23 cellular contexts compared by ENCODE assay signal in genomic region chr20:19407731-19408130, GRCh38.
DNase-seq lines count a peak whose midpoint lies in the region; ATAC-seq and TF ChIP-seq lines count a peak whose summit lies in the region.
"Had no signal": no experiment of that assay in that cellular context is flagged by ENCODE, and none has a peak within 500 bp of the region (broad histone marks: within the 10 kb centered on the region; RNA-seq: fewer than 3 reads in every experiment).

No MANE protein-coding gene starts in this region.

- peak overlapping the region; percentile 72 for H3K27ac Mint-ChIP-seq in Caco-2 (ENCODE audit: unreplicated experiment)
- H3K27ac Mint-ChIP-seq: activated CD4-positive, alpha-beta T cell treated with anti-CD3 and anti-CD28 coated beads, Interleukin-2, amount 10 ng/mL, durations not matched to agents 7 days and 5 days; activated CD8-positive, alpha-beta memory T cell treated with anti-CD3 and anti-CD28 coated beads, Interleukin-2, amount 10 ng/mL, durations not matched to agents 7 days and 5 days; activated naive CD8-positive, alpha-beta T cell; activated T-helper 1 cell treated with anti-CD3 and anti-CD28 coated beads, Interleukin-12 subunit alpha, Interleukin-12 subunit beta, Interleukin-2, Interleukin-4 antibody, amounts not matched to agents 30 ng/mL and 10 ng/mL and 1 ng/mL, durations not matched to agents 14 hours and 24 hours and 36 hours; CD4-positive, alpha-beta T cell; natural killer cell treated with Interleukin-12 subunit alpha and Interleukin-12 subunit beta and Interleukin-15 and Interleukin-18, amount 100 ng/mL, for 72 hours; T-helper 17 cell had no signal

- H3K79me1 ChIP-seq in trophoblast cell (ENCODE audit: low read length), result peaks cover 20% of the 10 kb centered on the region

- TF ChIP-seq CTCF in Caco-2 (IDR thresholded peaks at IDR 0.05; ENCODE audit: insufficient read depth in 1 of 2, low read depth in 1 of 2, low read length in 1 of 2, severe bottlenecking in 1 of 2, unreplicated experiment in 1 of 2) (no peak), epithelial cell of esophagus (IDR thresholded peaks at IDR 0.05; ENCODE audit: insufficient read depth, low read depth, low read length, missing control alignments) (no peak)

- H4K8ac ChIP-seq in trophoblast cell (ENCODE audit: low read depth, low read length), result no peak overlapping the region

- H3K27me3 ChIP-seq in Caco-2 (replicated peaks; ENCODE audit: control insufficient read depth, insufficient read depth, low read length) (no peaks in the 10 kb centered on the region), trophoblast cell (ENCODE audit: insufficient read depth, low read length) (no peaks in the 10 kb centered on the region)
- H3K27me3 ChIP-seq: vagina had no signal

- no peak for ATAC-seq in GM21367 (IDR thresholded peaks at IDR 0.05; ENCODE audit: unreplicated experiment)
- ATAC-seq: activated CD8-positive, alpha-beta memory T cell treated with anti-CD3 and anti-CD28 coated beads, Interleukin-2, amount 10 ng/mL, durations not matched to agents 7 days and 5 days; natural killer cell treated with Interleukin-12 subunit alpha and Interleukin-12 subunit beta and Interleukin-15 and Interleukin-18, amount 100 ng/mL, for 72 hours; T-helper 17 cell had no signal

- DNase-seq in Caco-2, result peak; percentile 66 to 69
- peak; percentile 33 for DNase-seq in M059J (ENCODE audit: low read depth)
- peak; percentile 50 for DNase-seq in epithelial cell of esophagus (ENCODE audit: low read depth)
- DNase-seq in trophoblast cell, result peak; percentile 80 to 98
- DNase-seq in NCI-H2196 (lab: John Stamatoyannopoulos, UW; ENCODE audit: unreplicated experiment), result no peak
- DNase-seq in HK-2 (ENCODE audit: unreplicated experiment), result no peak
- DNase-seq: activated CD4-positive, alpha-beta T cell treated with anti-CD3 and anti-CD28 coated beads, Interleukin-2, amount 10 ng/mL, durations not matched to agents 7 days and 5 days; activated CD8-positive, alpha-beta memory T cell treated with anti-CD3 and anti-CD28 coated beads, Interleukin-2, amount 10 ng/mL, durations not matched to agents 7 days and 5 days; CD4-positive, alpha-beta T cell; effector memory CD4-positive, alpha-beta T cell; NCI-H1105 treated with DMSO at 0.1 percent for 48 hours; NCI-H2029 treated with DMSO at 0.1 percent for 48 hours; NCI-H446; posterior cingulate gyrus; stimulated activated CD4-positive, alpha-beta T cell treated with anti-CD3 and anti-CD28 coated beads, Interleukin-1b, Interleukin-23, amount 100 ng/mL, for 48 hours; substantia nigra; T-helper 17 cell had no signal

- H4K91ac ChIP-seq in trophoblast cell (ENCODE audit: low read depth, low read length), result no peak overlapping the region

- H3K4ac ChIP-seq in trophoblast cell (ENCODE audit: low read depth, low read length), result no peak overlapping the region

- no peak overlapping the region for H3K4me3 Mint-ChIP-seq in Caco-2 (ENCODE audit: unreplicated experiment)
- H3K4me3 Mint-ChIP-seq: activated CD4-positive, alpha-beta T cell treated with anti-CD3 and anti-CD28 coated beads, Interleukin-2, amount 10 ng/mL, durations not matched to agents 7 days and 5 days; activated CD8-positive, alpha-beta memory T cell treated with anti-CD3 and anti-CD28 coated beads, Interleukin-2, amount 10 ng/mL, durations not matched to agents 7 days and 5 days; activated naive CD8-positive, alpha-beta T cell; activated T-helper 1 cell treated with anti-CD3 and anti-CD28 coated beads, Interleukin-12 subunit alpha, Interleukin-12 subunit beta, Interleukin-2, Interleukin-4 antibody, amounts not matched to agents 30 ng/mL and 10 ng/mL and 1 ng/mL, durations not matched to agents 14 hours and 24 hours and 36 hours; CD4-positive, alpha-beta T cell; natural killer cell treated with Interleukin-12 subunit alpha and Interleukin-12 subunit beta and Interleukin-15 and Interleukin-18, amount 100 ng/mL, for 72 hours; T-helper 17 cell had no signal

- H3K18ac ChIP-seq in trophoblast cell (ENCODE audit: low read length), result no peak overlapping the region

- no peak overlapping the region for H2BK120ac ChIP-seq in trophoblast cell (ENCODE audit: insufficient read depth, low read length, poor library complexity)

- peaks cover 47% of the 10 kb centered on the region for H3K4me1 Mint-ChIP-seq in Caco-2 (ENCODE audit: low read depth, unreplicated experiment)
- H3K4me1 Mint-ChIP-seq: activated CD4-positive, alpha-beta T cell treated with anti-CD3 and anti-CD28 coated beads, Interleukin-2, amount 10 ng/mL, durations not matched to agents 7 days and 5 days; activated CD8-positive, alpha-beta memory T cell treated with anti-CD3 and anti-CD28 coated beads, Interleukin-2, amount 10 ng/mL, durations not matched to agents 7 days and 5 days; T-helper 17 cell had no signal

- H3K36me3 ChIP-seq in Caco-2 (ENCODE audit: control insufficient read depth, insufficient read depth, low read length), result no peaks in the 10 kb centered on the region
- H3K36me3 ChIP-seq in trophoblast cell (ENCODE audit: control insufficient read depth in 1 of 2, insufficient read depth in 2 of 2, low read length in 2 of 2), result no peaks in the 10 kb centered on the region
- H3K36me3 ChIP-seq: vagina had no signal

- H4K12ac ChIP-seq in trophoblast cell (ENCODE audit: low read depth, low read length), result no peak overlapping the region

- no TSS peak for BruUV-seq in Caco-2 (replicated peaks; lab: Mats Ljungman, UMichigan)

- H3K9me3 Mint-ChIP-seq in Caco-2 (ENCODE audit: unreplicated experiment), result peaks cover 17% of the 10 kb centered on the region
- H3K9me3 Mint-ChIP-seq: activated CD4-positive, alpha-beta T cell treated with anti-CD3 and anti-CD28 coated beads, Interleukin-2, amount 10 ng/mL, durations not matched to agents 7 days and 5 days; CD4-positive, alpha-beta T cell; natural killer cell treated with Interleukin-12 subunit alpha and Interleukin-12 subunit beta and Interleukin-15 and Interleukin-18, amount 100 ng/mL, for 72 hours had no signal

- H3K79me2 ChIP-seq in trophoblast cell (ENCODE audit: control insufficient read depth, insufficient read depth, low read length, poor library complexity), result no peaks in the 10 kb centered on the region

- H2AK5ac ChIP-seq in trophoblast cell (ENCODE audit: low read length), result no peak overlapping the region

- H3K9me3 ChIP-seq in Caco-2, result no peaks in the 10 kb centered on the region
- peaks cover 3% of the 10 kb centered on the region for H3K9me3 ChIP-seq in trophoblast cell (ENCODE audit: insufficient read depth, low read depth, low read length)
- H3K9me3 ChIP-seq: vagina had no signal

- POLR2A ChIA-PET in Caco-2 (lab: Charles Lee), result no interaction called here

- no peak overlapping the region for H2BK12ac ChIP-seq in trophoblast cell (ENCODE audit: low read length)

- H3K4me1 ChIP-seq in Caco-2, result peaks cover 58% of the 10 kb centered on the region
- H3K4me1 ChIP-seq in trophoblast cell (ENCODE audit: control insufficient read depth in 1 of 2, insufficient read depth in 2 of 2, low read length in 2 of 2), result peaks cover 24 to 33% of the 10 kb centered on the region in 2 experiments

- no CpG with 5 or more reads among the region's 4 CpGs for WGBS in trophoblast cell (ENCODE audit: extremely low coverage, insufficient coverage, insufficient read length)

- no peak overlapping the region for H2AFZ ChIP-seq in trophoblast cell (ENCODE audit: insufficient read depth, low read length, poor library complexity)
- H2AFZ ChIP-seq: PC-9 had no signal

- H3K4me2 ChIP-seq in trophoblast cell (ENCODE audit: low read length), result peak overlapping the region; percentile 15
- H3K4me2 ChIP-seq: PC-9 had no signal

- H3K14ac ChIP-seq in trophoblast cell (ENCODE audit: low read length), result no peak overlapping the region

- no peaks in the 10 kb centered on the region for H3K27me3 Mint-ChIP-seq in Caco-2 (ENCODE audit: insufficient read depth, unreplicated experiment)
- H3K27me3 Mint-ChIP-seq: activated CD4-positive, alpha-beta T cell treated with anti-CD3 and anti-CD28 coated beads, Interleukin-2, amount 10 ng/mL, durations not matched to agents 7 days and 5 days; activated CD8-positive, alpha-beta memory T cell treated with anti-CD3 and anti-CD28 coated beads, Interleukin-2, amount 10 ng/mL, durations not matched to agents 7 days and 5 days; T-helper 17 cell had no signal

- peak overlapping the region; percentile 7 for H3K27ac ChIP-seq in trophoblast cell (ENCODE audit: low read depth, low read length)
- H3K27ac ChIP-seq: PC-9, vagina had no signal

- no peak overlapping the region for H3K9ac ChIP-seq in trophoblast cell (ENCODE audit: low read length)

- CTCF ChIA-PET in Caco-2 (lab: Charles Lee), result no interaction called here

- no peak overlapping the region for H3K23ac ChIP-seq in trophoblast cell (ENCODE audit: low read length)

- H2BK5ac ChIP-seq in trophoblast cell (ENCODE audit: low read depth, low read length, poor library complexity), result no peak overlapping the region

- H3K4me3 ChIP-seq in Caco-2 (ENCODE audit: low read depth, low read length) (no peak overlapping the region), epithelial cell of esophagus (ENCODE audit: low read length) (no peak overlapping the region), trophoblast cell (ENCODE audit: low read depth, low read length) (no peak overlapping the region)
- H3K4me3 ChIP-seq: PC-9, vagina had no signal

- intact Hi-C loops in Caco-2 (cut with micrococcal nuclease; ENCODE audit: unreplicated experiment), result loop anchor here (1.0 to 5.0 kb wide), 2 partner anchors 20 to 125 kb away; no protein-coding TSS in a partner anchor

- H3K36me3 Mint-ChIP-seq in Caco-2 (ENCODE audit: insufficient read depth, unreplicated experiment), result no peaks in the 10 kb centered on the region
- H3K36me3 Mint-ChIP-seq: activated CD8-positive, alpha-beta memory T cell treated with anti-CD3 and anti-CD28 coated beads, Interleukin-2, amount 10 ng/mL, durations not matched to agents 7 days and 5 days; activated naive CD8-positive, alpha-beta T cell; natural killer cell treated with Interleukin-12 subunit alpha and Interleukin-12 subunit beta and Interleukin-15 and Interleukin-18, amount 100 ng/mL, for 72 hours had no signal

Comparison
In these comparisons a context has a peak if more than half of its experiments do, and no peak if none do; other contexts are left out.
1. DNase-seq: peak in Caco-2 (2 of 2), M059J (single experiment), epithelial cell of esophagus (single experiment) and trophoblast cell (2 of 2); none in NCI-H2196 (single experiment) and HK-2 (single experiment).